In genomic region chr7:108528183-108528712, GRCh38 we compare ENCODE assay signal across 1 cellular context.
TF ChIP-seq lines count a peak whose summit lies in the region.

No MANE protein-coding gene starts in this region.

TF ChIP-seq in SK-N-SH, 30 proteins besides CTCF, POLR2A, EP300 and RAD21:
- no peak for TF ChIP-seq RCOR1 (IDR thresholded peaks at IDR 0.05; ENCODE audit: low read length)
- no peak for TF ChIP-seq SMC3 (IDR thresholded peaks at IDR 0.05; ENCODE audit: low read depth, low read length)
- no peak for TF ChIP-seq TEAD4 (IDR thresholded peaks at IDR 0.05; ENCODE audit: borderline replicate concordance, insufficient read depth)
- TF ChIP-seq GABPA (IDR thresholded peaks at IDR 0.05; ENCODE audit: low read depth): no peak
- TF ChIP-seq, protein P1, sequence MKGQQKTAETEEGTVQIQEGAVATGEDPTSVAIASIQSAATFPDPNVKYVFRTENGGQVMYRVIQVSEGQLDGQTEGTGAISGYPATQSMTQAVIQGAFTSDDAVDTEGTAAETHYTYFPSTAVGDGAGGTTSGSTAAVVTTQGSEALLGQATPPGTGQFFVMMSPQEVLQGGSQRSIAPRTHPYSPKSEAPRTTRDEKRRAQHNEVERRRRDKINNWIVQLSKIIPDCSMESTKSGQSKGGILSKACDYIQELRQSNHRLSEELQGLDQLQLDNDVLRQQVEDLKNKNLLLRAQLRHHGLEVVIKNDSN (IDR thresholded peaks at IDR 0.05; ENCODE audit: borderline replicate concordance, low read depth): no peak
- no peak for TF ChIP-seq GATA2 (CRISPR knock-in tag; IDR thresholded peaks at IDR 0.05)
- no peak for TF ChIP-seq ELF1 (IDR thresholded peaks at IDR 0.05)
- no peak for TF ChIP-seq RXRA (IDR thresholded peaks at IDR 0.05; ENCODE audit: borderline replicate concordance, low read depth)
- TF ChIP-seq, protein P2, sequence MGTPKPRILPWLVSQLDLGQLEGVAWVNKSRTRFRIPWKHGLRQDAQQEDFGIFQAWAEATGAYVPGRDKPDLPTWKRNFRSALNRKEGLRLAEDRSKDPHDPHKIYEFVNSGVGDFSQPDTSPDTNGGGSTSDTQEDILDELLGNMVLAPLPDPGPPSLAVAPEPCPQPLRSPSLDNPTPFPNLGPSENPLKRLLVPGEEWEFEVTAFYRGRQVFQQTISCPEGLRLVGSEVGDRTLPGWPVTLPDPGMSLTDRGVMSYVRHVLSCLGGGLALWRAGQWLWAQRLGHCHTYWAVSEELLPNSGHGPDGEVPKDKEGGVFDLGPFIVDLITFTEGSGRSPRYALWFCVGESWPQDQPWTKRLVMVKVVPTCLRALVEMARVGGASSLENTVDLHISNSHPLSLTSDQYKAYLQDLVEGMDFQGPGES (IDR thresholded peaks at IDR 0.05; ENCODE audit: low read depth, low read length): no peak
- no peak for TF ChIP-seq FOXM1 (IDR thresholded peaks at IDR 0.05; ENCODE audit: low read depth)
- no peak for TF ChIP-seq MEF2A (IDR thresholded peaks at IDR 0.05; ENCODE audit: borderline replicate concordance, low read depth)
- no peak for TF ChIP-seq FOXJ3 (CRISPR knock-in tag; IDR thresholded peaks at IDR 0.05)
- no peak for TF ChIP-seq PBX3 (IDR thresholded peaks at IDR 0.05)
- TF ChIP-seq, protein P3, sequence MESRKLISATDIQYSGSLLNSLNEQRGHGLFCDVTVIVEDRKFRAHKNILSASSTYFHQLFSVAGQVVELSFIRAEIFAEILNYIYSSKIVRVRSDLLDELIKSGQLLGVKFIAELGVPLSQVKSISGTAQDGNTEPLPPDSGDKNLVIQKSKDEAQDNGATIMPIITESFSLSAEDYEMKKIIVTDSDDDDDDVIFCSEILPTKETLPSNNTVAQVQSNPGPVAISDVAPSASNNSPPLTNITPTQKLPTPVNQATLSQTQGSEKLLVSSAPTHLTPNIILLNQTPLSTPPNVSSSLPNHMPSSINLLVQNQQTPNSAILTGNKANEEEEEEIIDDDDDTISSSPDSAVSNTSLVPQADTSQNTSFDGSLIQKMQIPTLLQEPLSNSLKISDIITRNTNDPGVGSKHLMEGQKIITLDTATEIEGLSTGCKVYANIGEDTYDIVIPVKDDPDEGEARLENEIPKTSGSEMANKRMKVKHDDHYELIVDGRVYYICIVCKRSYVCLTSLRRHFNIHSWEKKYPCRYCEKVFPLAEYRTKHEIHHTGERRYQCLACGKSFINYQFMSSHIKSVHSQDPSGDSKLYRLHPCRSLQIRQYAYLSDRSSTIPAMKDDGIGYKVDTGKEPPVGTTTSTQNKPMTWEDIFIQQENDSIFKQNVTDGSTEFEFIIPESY (IDR thresholded peaks at IDR 0.05; ENCODE audit: borderline replicate concordance, low read depth): no peak
- TF ChIP-seq NFIC (IDR thresholded peaks at IDR 0.05; ENCODE audit: borderline replicate concordance): no peak
- no peak for TF ChIP-seq JUND (IDR thresholded peaks at IDR 0.05)
- no peak for TF ChIP-seq CHD2 (IDR thresholded peaks at IDR 0.05; ENCODE audit: low read length, partially characterized antibody)
- no peak for TF ChIP-seq TAF1 (IDR thresholded peaks at IDR 0.05; ENCODE audit: borderline replicate concordance, low read depth, low read length)
- TF ChIP-seq, protein P4, sequence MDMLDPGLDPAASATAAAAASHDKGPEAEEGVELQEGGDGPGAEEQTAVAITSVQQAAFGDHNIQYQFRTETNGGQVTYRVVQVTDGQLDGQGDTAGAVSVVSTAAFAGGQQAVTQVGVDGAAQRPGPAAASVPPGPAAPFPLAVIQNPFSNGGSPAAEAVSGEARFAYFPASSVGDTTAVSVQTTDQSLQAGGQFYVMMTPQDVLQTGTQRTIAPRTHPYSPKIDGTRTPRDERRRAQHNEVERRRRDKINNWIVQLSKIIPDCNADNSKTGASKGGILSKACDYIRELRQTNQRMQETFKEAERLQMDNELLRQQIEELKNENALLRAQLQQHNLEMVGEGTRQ (IDR thresholded peaks at IDR 0.05; ENCODE audit: borderline replicate concordance, low read depth, low read length): no peak
- TF ChIP-seq RFX5 (IDR thresholded peaks at IDR 0.05; ENCODE audit: low read length): no peak
